ENCODE assay signal across 12 cellular contexts in the genomic region with DNA sequence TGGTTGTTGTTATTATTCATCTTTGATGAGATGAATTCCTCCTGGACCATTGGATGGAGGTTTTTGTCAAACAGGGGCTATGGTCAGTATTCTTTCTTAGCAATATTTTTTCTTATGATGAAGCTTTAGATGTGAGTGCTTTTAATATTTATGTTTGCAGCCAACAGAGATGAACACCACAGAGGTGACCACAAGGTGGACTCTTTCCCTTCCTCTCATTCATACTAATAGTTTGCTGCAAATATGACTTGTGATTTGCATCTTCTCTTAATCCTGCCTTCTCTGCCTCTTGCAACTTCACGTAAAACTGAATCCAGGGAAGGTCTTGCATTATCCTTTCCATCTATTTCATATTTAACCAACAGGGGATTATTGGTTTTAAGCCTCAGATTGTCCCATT.
DNase-seq lines count a peak whose midpoint lies in the region; ATAC-seq and TF ChIP-seq lines count a peak whose summit lies in the region.
"Had no signal": no experiment of that assay in that cellular context is flagged by ENCODE, and none has a peak within 500 bp of the region (broad histone marks: within the 10 kb centered on the region; RNA-seq: fewer than 3 reads in every experiment).

No MANE protein-coding gene starts in this region.

- H3K36me3 Mint-ChIP-seq in nephron (ENCODE audit: low read depth): no peaks in the 10 kb centered on the region

- no peaks in the 10 kb centered on the region for H3K36me3 ChIP-seq in brain microvascular endothelial cell (replicated peaks)
- H3K36me3 ChIP-seq: adrenal gland had no signal

- H3K9me3 Mint-ChIP-seq in nephron: no peaks in the 10 kb centered on the region

- in situ Hi-C loops in brain microvascular endothelial cell (cut with HindIII; ENCODE audit: low pct_ligation_motif_present, low sequenced_read_pairs): no loop called here

- no peak overlapping the region for H3K27ac ChIP-seq in brain microvascular endothelial cell
- H3K27ac ChIP-seq: adrenal gland had no signal

- H3K27me3 Mint-ChIP-seq in nephron (ENCODE audit: low read depth): peaks cover 5% of the 10 kb centered on the region

- ATAC-seq in GM18907 (IDR thresholded peaks at IDR 0.05; ENCODE audit: unreplicated experiment) (peak; percentile 46), GM19035 (IDR thresholded peaks at IDR 0.05; ENCODE audit: unreplicated experiment) (no peak), GM18498 (IDR thresholded peaks at IDR 0.05; ENCODE audit: unreplicated experiment) (no peak), HG02588 (IDR thresholded peaks at IDR 0.05; ENCODE audit: unreplicated experiment) (no peak)

- peak; percentile 60 for TF ChIP-seq CTCF in LNCAP (IDR thresholded peaks at IDR 0.05)
- peak; percentile 50 for TF ChIP-seq CTCF in brain microvascular endothelial cell (IDR thresholded peaks at IDR 0.05; ENCODE audit: low read depth, low read length, missing control alignments)
- peak; percentile 35 to 55 (median 48) for TF ChIP-seq CTCF in nephron (IDR thresholded peaks at IDR 0.05; ENCODE audit: unreplicated experiment in 3 of 3)

- H3K27ac Mint-ChIP-seq in nephron: no peak overlapping the region

- no peak overlapping the region for H3K4me3 ChIP-seq in brain microvascular endothelial cell (ENCODE audit: low read depth, low read length)
- H3K4me3 ChIP-seq: adrenal gland had no signal

- no peak overlapping the region for H3K4me3 Mint-ChIP-seq in nephron

- no peaks in the 10 kb centered on the region for H3K27me3 ChIP-seq in brain microvascular endothelial cell (replicated peaks)
- H3K27me3 ChIP-seq: adrenal gland had no signal

- H3K4me1 Mint-ChIP-seq in nephron: peaks cover 5% of the 10 kb centered on the region

- peak; percentile 25 for DNase-seq in brain microvascular endothelial cell
- DNase-seq: islet precursor cell; NCI-H2081; nucleus accumbens; stimulated activated CD4-positive, alpha-beta T cell treated with anti-CD3 and anti-CD28 coated beads, Interleukin-2, amount 100 ng/mL, for 24 hours had no signal
